ENCODE assay signal across 8 cellular contexts in the genomic region with DNA sequence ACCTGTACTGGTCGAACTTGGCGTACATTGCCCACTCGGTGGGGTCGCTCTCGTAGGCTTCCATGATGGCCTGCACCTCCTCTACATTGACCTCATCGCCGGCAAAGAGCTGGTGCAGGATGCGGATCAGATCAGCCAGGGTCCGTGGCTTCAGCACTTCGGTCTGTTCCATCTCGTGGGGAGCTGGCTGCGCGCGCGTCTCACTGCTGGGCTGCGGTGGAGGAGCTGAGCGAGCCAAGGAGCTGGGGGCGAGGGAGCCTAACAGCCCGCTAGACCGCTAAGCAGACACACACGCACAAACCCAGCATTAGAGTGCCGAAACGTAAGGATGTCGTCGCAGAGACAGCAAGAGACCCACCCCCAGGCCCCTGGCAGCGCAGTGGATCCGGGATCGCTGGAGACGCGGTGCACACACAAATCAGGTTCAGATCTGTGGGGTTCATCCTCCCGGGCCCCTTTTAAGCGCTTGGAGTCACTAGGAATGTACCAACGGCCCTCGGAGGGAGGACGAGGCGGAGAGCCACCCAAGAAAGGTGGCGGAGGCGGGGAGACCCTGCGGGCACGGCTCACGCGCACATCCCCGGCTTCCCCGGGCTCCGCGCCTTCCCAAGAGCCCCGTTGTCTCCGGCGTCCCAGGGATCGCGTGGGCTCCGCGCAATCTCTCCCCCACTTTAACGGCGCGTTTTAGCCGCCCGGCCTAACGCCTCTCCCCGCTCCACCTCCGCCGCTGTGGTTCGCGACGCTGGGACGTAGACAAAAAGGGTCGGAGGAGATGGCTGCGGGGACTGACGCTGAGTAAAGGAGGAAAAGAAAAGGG. TPM values are rescaled to one million over a fixed set of nuclear protein-coding genes. Genes with fewer than 3 reads are reported as not detected.
DNase-seq lines count a peak whose midpoint lies in the region; ATAC-seq and TF ChIP-seq lines count a peak whose summit lies in the region.

A gene (minus strand): TSS at position 434 of the 817 bp plus-strand sequence. CDS start 262 bp downstream, at position 172.

- TF ChIP-seq POLR2A in esophagus muscularis mucosa (IDR thresholded peaks at IDR 0.05; ENCODE audit: low read depth), result no peak

- H3K9me3 ChIP-seq in BE2C (no peaks in the 10 kb centered on the region), esophagus muscularis mucosa (no peaks in the 10 kb centered on the region), mesodermal cell (ENCODE audit: control insufficient read depth, low read length) (no peaks in the 10 kb centered on the region)

- TF ChIP-seq CTCF in BE2C (IDR thresholded peaks at IDR 0.05; ENCODE audit: low read depth, low read length), result no peak
- no peak for TF ChIP-seq CTCF in esophagus muscularis mucosa (IDR thresholded peaks at IDR 0.05)

- DNase-seq in BE2C, result peak; percentile 29
- DNase-seq in activated T-cell treated with anti-CD3 and anti-CD28 coated beads, Interleukin-2, amount 50 U/mL, for 1 hour, result peak; percentile 24
- DNase-seq in esophagus muscularis mucosa (ENCODE audit: extremely low spot score), result no peak
- DNase-seq in superior temporal gyrus (ENCODE audit: extremely low spot score), result peak; percentile 75
- DNase-seq in SIG-M5 (lab: John Stamatoyannopoulos, UW), result no peak

- H3K4me3 ChIP-seq in BE2C (ENCODE audit: low read depth, low read length) (peak within 1 kb of the TSS; percentile 33), esophagus muscularis mucosa (peak within 1 kb of the TSS; percentile 62 to 70 (median 68)), mesodermal cell (ENCODE audit: extremely low read depth, insufficient read depth, low read length, poor library complexity, severe bottlenecking) (peak within 1 kb of the TSS; percentile 62)

- TF ChIP-seq EP300 in esophagus muscularis mucosa (IDR thresholded peaks at IDR 0.05), result no peak

- intact Hi-C loops in esophagus muscularis mucosa (cut with DNase I), result no loop called here

- H3K4me1 ChIP-seq in BE2C, result no peaks in the 10 kb centered on the region
- peaks cover 15 to 28% (median 22%) of the 10 kb centered on the region in 4 donors for H3K4me1 ChIP-seq in esophagus muscularis mucosa
- no peaks in the 10 kb centered on the region for H3K4me1 ChIP-seq in mesodermal cell (ENCODE audit: control insufficient read depth, insufficient read depth, low read length, poor library complexity, severe bottlenecking)

- under 1% methylated on average over 40 of the region's 69 CpGs for WGBS in esophagus muscularis mucosa
- WGBS in mesodermal cell (ENCODE audit: insufficient coverage in 2 of 2), 2 experiments, result 0 to 2% methylated on average over 38 to 48 of the region's 69 CpGs

- H3K27ac ChIP-seq in esophagus muscularis mucosa (replicated peaks in 1 of 4) (peak within 1 kb of the TSS; percentile 80 to 88 (median 82)), mesodermal cell (ENCODE audit: low read depth, low read length, severe bottlenecking) (peak within 1 kb of the TSS; percentile 76)

- H3K36me3 ChIP-seq in BE2C (no peaks in the 10 kb centered on the region), esophagus muscularis mucosa (no peaks in the 10 kb centered on the region), mesodermal cell (ENCODE audit: control insufficient read depth, insufficient read depth, low read length) (no peaks in the 10 kb centered on the region)

- H3K27me3 ChIP-seq in BE2C, result peaks cover 72% of the 10 kb centered on the region
- H3K27me3 ChIP-seq in esophagus muscularis mucosa, result peaks cover 0 to 34% (median 2%) of the 10 kb centered on the region in 4 donors

- ATAC-seq in HG03064 (IDR thresholded peaks at IDR 0.05; ENCODE audit: low read depth, unreplicated experiment) (peak; percentile 69), HG03521 (IDR thresholded peaks at IDR 0.05; ENCODE audit: unreplicated experiment) (no peak)

RNA-seq across cellular contexts. Expression of the gene that starts here (rescaled TPM):
- not detected for polyA plus RNA-seq in BE2C (2012; ENCODE audit: insufficient read depth, insufficient read length, low read depth)
- total RNA-seq in esophagus muscularis mucosa, result 10 to 100 TPM in 3 of 4 donors, 1 to 10 TPM in 1; 2.5 to 26.0 (median 16.8) TPM
- polyA plus RNA-seq in mesodermal cell (2013, experiment 1 of 2), result 10.2 TPM
- polyA plus RNA-seq in mesodermal cell (2013, experiment 2 of 2), result 10.0 TPM

Comparison
In these comparisons a context has a peak if more than half of its experiments do, and no peak if none do; other contexts are left out.
1. DNase-seq: peak in BE2C (single experiment), activated T-cell treated with anti-CD3 and anti-CD28 coated beads, Interleukin-2, amount 50 U/mL, for 1 hour (single experiment) and superior temporal gyrus (single experiment); none in esophagus muscularis mucosa (single experiment) and SIG-M5 (single experiment).
2. Peak in every context shown above with its lines, with median percentiles within 50 percentile points of each other: H3K4me3 ChIP-seq.